ENCODE assay signal across 19 cellular contexts in the genomic region with DNA sequence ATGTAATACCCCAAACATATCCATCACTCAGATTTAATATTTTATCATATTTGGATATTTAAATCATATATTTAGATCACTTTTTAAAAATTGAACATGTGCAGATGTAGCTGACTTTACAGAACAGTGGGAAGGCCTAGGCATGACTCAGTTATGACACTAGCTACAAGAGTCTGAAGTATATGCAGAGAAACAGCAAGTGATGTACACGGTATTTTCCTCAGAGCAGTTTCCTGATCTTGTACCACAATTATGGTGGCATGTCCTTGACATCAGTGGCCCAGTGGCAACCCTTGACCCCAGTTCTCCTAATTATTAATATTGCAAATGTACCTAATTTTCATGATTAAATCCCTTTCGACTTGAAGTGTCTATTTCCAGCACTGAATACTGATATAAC. TPM values are rescaled to one million over a fixed set of nuclear protein-coding genes. Genes with fewer than 3 reads are reported as not detected.
DNase-seq lines count a peak whose midpoint lies in the region; TF ChIP-seq lines count a peak whose summit lies in the region.
"Had no signal": no experiment of that assay in that cellular context is flagged by ENCODE, and none has a peak within 500 bp of the region (broad histone marks: within the 10 kb centered on the region; RNA-seq: fewer than 3 reads in every experiment).

No MANE protein-coding gene starts in this region.

- no peaks in the 10 kb centered on the region for H3K36me3 Mint-ChIP-seq in activated naive CD4-positive, alpha-beta T cell treated with anti-CD3 and anti-CD28 coated beads for 36 hours (ENCODE audit: low read depth)
- H3K36me3 Mint-ChIP-seq in T-helper 2 cell treated with Interferon-gamma antibody and Interleukin-4, amounts not matched to agents 5 μg/mL and 100 μg/mL, for 36 hours (ENCODE audit: low read depth) = peaks cover 33% of the 10 kb centered on the region
- H3K36me3 Mint-ChIP-seq: naive B cell had no signal

- H3K4me1 ChIP-seq in effector memory CD4-positive, alpha-beta T cell (ENCODE audit: control insufficient read depth, insufficient read depth, low read length, poor library complexity, severe bottlenecking) = peaks cover 24% of the 10 kb centered on the region
- no peaks in the 10 kb centered on the region for H3K4me1 ChIP-seq in adrenal gland (replicated peaks in 1 of 2)
- H3K4me1 ChIP-seq: testis had no signal

- no peaks in the 10 kb centered on the region for H3K9me3 ChIP-seq in effector memory CD4-positive, alpha-beta T cell (ENCODE audit: control insufficient read depth, low read length)
- no peaks in the 10 kb centered on the region for H3K9me3 ChIP-seq in adrenal gland (replicated peaks in 1 of 3)
- H3K9me3 ChIP-seq: BLaER1 treated with 17β-estradiol and CSF1 and Interleukin-3, amounts not matched to agents 10 nM and 100 nM; testis had no signal

- H3K4me1 Mint-ChIP-seq in activated naive CD4-positive, alpha-beta T cell treated with anti-CD3 and anti-CD28 coated beads for 36 hours (ENCODE audit: low read depth) = peaks cover 39% of the 10 kb centered on the region
- H3K4me1 Mint-ChIP-seq in T-helper 2 cell treated with Interferon-gamma antibody and Interleukin-4, amounts not matched to agents 5 μg/mL and 100 μg/mL, for 36 hours (ENCODE audit: low read depth) = peaks cover 75% of the 10 kb centered on the region

- no peak for DNase-seq in activated naive CD4-positive, alpha-beta T cell treated with anti-CD3 and anti-CD28 coated beads for 36 hours
- no peak for DNase-seq in activated naive CD4-positive, alpha-beta T cell (lab: John Stamatoyannopoulos, UW)
- DNase-seq in T-helper 2 cell treated with Interferon-gamma antibody and Interleukin-4, amounts not matched to agents 5 μg/mL and 100 μg/mL, for 36 hours (ENCODE audit: low spot score) = no peak
- DNase-seq in effector memory CD4-positive, alpha-beta T cell = no peak
- DNase-seq in NCI-H187 treated with DMSO at 0.1 percent for 48 hours (lab: John Stamatoyannopoulos, UW) (no peak), adrenal gland (no peak), NCI-H1105 treated with DMSO at 0.1 percent for 48 hours (lab: John Stamatoyannopoulos, UW) (no peak)
- DNase-seq: activated CD8-positive, alpha-beta memory T cell treated with anti-CD3 and anti-CD28 coated beads for 24 hours; activated effector memory CD4-positive, alpha-beta T cell treated with Interleukin-2 at 50 U/mL for 16 hours; aorta; islet precursor cell; left ventricle myocardium superior; naive B cell; NCI-H146; NCI-H526 treated with DMSO at 0.1 percent for 48 hours; testis had no signal

- peak overlapping the region; percentile 72 for H3K27ac ChIP-seq in effector memory CD4-positive, alpha-beta T cell (ENCODE audit: insufficient read depth, low read length, poor library complexity, severe bottlenecking)
- no peak overlapping the region for H3K27ac ChIP-seq in adrenal gland
- H3K27ac ChIP-seq: BLaER1 treated with 17β-estradiol and CSF1 and Interleukin-3, amounts not matched to agents 10 nM and 100 nM; cardiac muscle cell; KMS-11; testis had no signal

- CTCF ChIA-PET in activated naive CD4-positive, alpha-beta T cell treated with anti-CD3 and anti-CD28 coated beads for 36 hours (lab: Charles Lee) = interaction anchor here (0.7 to 0.9 kb wide), 2 partner anchors 13 kb away, joined by 3 read pairs; no protein-coding TSS in a partner anchor

- H3K4me3 ChIP-seq in effector memory CD4-positive, alpha-beta T cell (ENCODE audit: insufficient read depth, low read depth, low read length, poor library complexity, severe bottlenecking) = no peak overlapping the region
- no peak overlapping the region for H3K4me3 ChIP-seq in adrenal gland
- H3K4me3 ChIP-seq: BLaER1 treated with 17β-estradiol and CSF1 and Interleukin-3, amounts not matched to agents 10 nM and 100 nM; cardiac muscle cell; testis had no signal

- peak overlapping the region; percentile 21 for H3K27ac Mint-ChIP-seq in activated naive CD4-positive, alpha-beta T cell treated with anti-CD3 and anti-CD28 coated beads for 36 hours
- H3K27ac Mint-ChIP-seq in T-helper 2 cell treated with Interferon-gamma antibody and Interleukin-4, amounts not matched to agents 5 μg/mL and 100 μg/mL, for 36 hours = peak overlapping the region; percentile 97

- TF ChIP-seq POLR2A in adrenal gland (IDR thresholded peaks at IDR 0.05) = no peak

- intact Hi-C loops in activated naive CD4-positive, alpha-beta T cell treated with anti-CD3 and anti-CD28 coated beads for 36 hours (cut with micrococcal nuclease) = loop anchor here (5.0 kb wide), 1 partner anchor 463 kb away; the partner anchor contains the start of gene SRSF7
- intact Hi-C loops in adrenal gland (cut with DNase I) = no loop called here

- WGBS in adrenal gland, 4 donors = 84 to 93% (median 88%) methylated on average over 2 of the region's 2 CpGs

- no peaks in the 10 kb centered on the region for H3K36me3 ChIP-seq in effector memory CD4-positive, alpha-beta T cell (ENCODE audit: control insufficient read depth, insufficient read depth, low read length)
- no peaks in the 10 kb centered on the region for H3K36me3 ChIP-seq in adrenal gland (replicated peaks in 1 of 2)
- H3K36me3 ChIP-seq: BLaER1 treated with 17β-estradiol and CSF1 and Interleukin-3, amounts not matched to agents 10 nM and 100 nM; cardiac muscle cell had no signal

- TF ChIP-seq CTCF in adrenal gland (IDR thresholded peaks at IDR 0.05) = no peak

- no peaks in the 10 kb centered on the region for H3K27me3 Mint-ChIP-seq in activated naive CD4-positive, alpha-beta T cell treated with anti-CD3 and anti-CD28 coated beads for 36 hours (ENCODE audit: low read depth)
- no peaks in the 10 kb centered on the region for H3K27me3 Mint-ChIP-seq in T-helper 2 cell treated with Interferon-gamma antibody and Interleukin-4, amounts not matched to agents 5 μg/mL and 100 μg/mL, for 36 hours (ENCODE audit: low read depth)
- H3K27me3 Mint-ChIP-seq: naive B cell had no signal

- no peaks in the 10 kb centered on the region for H3K27me3 ChIP-seq in effector memory CD4-positive, alpha-beta T cell (replicated peaks; ENCODE audit: control insufficient read depth, insufficient read depth, low read length, poor library complexity, severe bottlenecking)
- H3K27me3 ChIP-seq in adrenal gland = no peaks in the 10 kb centered on the region
- H3K27me3 ChIP-seq: BLaER1 treated with 17β-estradiol and CSF1 and Interleukin-3, amounts not matched to agents 10 nM and 100 nM; cardiac muscle cell; testis had no signal

- H3K9me3 Mint-ChIP-seq in activated naive CD4-positive, alpha-beta T cell treated with anti-CD3 and anti-CD28 coated beads for 36 hours = peaks cover 4% of the 10 kb centered on the region
- H3K9me3 Mint-ChIP-seq in T-helper 2 cell treated with Interferon-gamma antibody and Interleukin-4, amounts not matched to agents 5 μg/mL and 100 μg/mL, for 36 hours = peaks cover 25% of the 10 kb centered on the region

- H3K4me3 Mint-ChIP-seq in activated naive CD4-positive, alpha-beta T cell treated with anti-CD3 and anti-CD28 coated beads for 36 hours = no peak overlapping the region
- peak overlapping the region; percentile 2 for H3K4me3 Mint-ChIP-seq in T-helper 2 cell treated with Interferon-gamma antibody and Interleukin-4, amounts not matched to agents 5 μg/mL and 100 μg/mL, for 36 hours
- H3K4me3 Mint-ChIP-seq: naive B cell had no signal

RNA-seq across cellular contexts. Expression of gene CDKL4, which starts 28.2 kb away (rescaled TPM):
- not detected for total RNA-seq in activated naive CD4-positive, alpha-beta T cell treated with anti-CD3 and anti-CD28 coated beads for 36 hours
- total RNA-seq in adrenal gland = 1 to 10 TPM; 1.3 to 3.6 (median 1.7) TPM
- polyA plus RNA-seq in adrenal gland = under 1 TPM; 0.16 to 0.72 (median 0.57) TPM
- polyA plus RNA-seq: aorta, cardiac muscle cell had no signal
